In genomic region chr14:74962493-74962892, GRCh38 we compare ENCODE assay signal across 22 cellular contexts. TPM values are rescaled to one million over a fixed set of nuclear protein-coding genes. Genes with fewer than 3 reads are reported as not detected.
A peak's percentile ranks its signal among the peaks of the same experiment; 100 is the strongest.
DNase-seq lines count a peak whose midpoint lies in the region; ATAC-seq and TF ChIP-seq lines count a peak whose summit lies in the region.
"Had no signal": no experiment of that assay in that cellular context is flagged by ENCODE, and none has a peak within 500 bp of the region (broad histone marks: within the 10 kb centered on the region; RNA-seq: fewer than 3 reads in every experiment).

No MANE protein-coding gene starts in this region.

- H3K4me1 Mint-ChIP-seq in activated B cell treated with CpG ODN at 0.5 μM for 24 hours, result peaks cover 20% of the 10 kb centered on the region

- no peak for TF ChIP-seq CTCF in NB4 (IDR thresholded peaks at IDR 0.05; ENCODE audit: low read depth, low read length)
- no peak for TF ChIP-seq CTCF in activated B cell treated with CpG ODN at 0.5 μM for 24 hours (IDR thresholded peaks at IDR 0.05)
- no peak for TF ChIP-seq CTCF in neutrophil (IDR thresholded peaks at IDR 0.05)
- no peak for TF ChIP-seq CTCF in heart right ventricle (IDR thresholded peaks at IDR 0.05)

- peak overlapping the region; percentile 45 for H3K4me3 Mint-ChIP-seq in activated B cell treated with CpG ODN at 0.5 μM for 24 hours
- H3K4me3 Mint-ChIP-seq: natural killer cell treated with Interleukin-12 subunit alpha and Interleukin-12 subunit beta and Interleukin-15 and Interleukin-18, amount 100 ng/mL, for 72 hours; T-cell had no signal

- peak overlapping the region; percentile 68 for H3K27ac Mint-ChIP-seq in activated B cell treated with CpG ODN at 0.5 μM for 24 hours
- H3K27ac Mint-ChIP-seq: natural killer cell treated with Interleukin-12 subunit alpha and Interleukin-12 subunit beta and Interleukin-15 and Interleukin-18, amount 100 ng/mL, for 72 hours; T-cell had no signal

- TF ChIP-seq POLR2A in GM19099 (IDR thresholded peaks at IDR 0.05; ENCODE audit: extremely low read depth, insufficient read length, low read depth) (peak; percentile 35), NB4 (IDR thresholded peaks at IDR 0.05; ENCODE audit: extremely low read depth, insufficient read length) (no peak)

- DNase-seq in NB4 (ENCODE audit: low read depth) (peak; percentile 66), activated B cell treated with CpG ODN at 0.5 μM for 24 hours (no peak), superior temporal gyrus (ENCODE audit: extremely low spot score) (no peak), heart right ventricle (no peak)
- no peak for DNase-seq in stimulated activated CD4-positive, alpha-beta T cell treated with anti-CD3 and anti-CD28 coated beads, Interleukin-4, amount 100 ng/mL, for 24 hours
- DNase-seq: activated CD4-positive, CD25-positive, alpha-beta regulatory T cell treated with anti-CD3 and anti-CD28 coated beads, Interleukin-2, amount 50 U/mL, for 72 hours; activated effector memory CD4-positive, alpha-beta T cell treated with anti-CD3 and anti-CD28 coated beads, Interleukin-2, amount 50 U/mL, for 16 hours; amniotic stem cell; caudate nucleus; DMS53; NCI-H1105; NCI-H526; stimulated activated CD4-positive, alpha-beta T cell treated with anti-CD3 and anti-CD28 coated beads, Interleukin-12 subunit alpha, Interleukin-12 subunit beta, amount 100 ng/mL, for 4 hours; stimulated activated naive CD4-positive, alpha-beta T cell; trophoblast cell had no signal

- no peaks in the 10 kb centered on the region for H3K27me3 Mint-ChIP-seq in activated B cell treated with CpG ODN at 0.5 μM for 24 hours

- no peaks in the 10 kb centered on the region for H3K36me3 Mint-ChIP-seq in activated B cell treated with CpG ODN at 0.5 μM for 24 hours (ENCODE audit: low read depth)
- H3K36me3 Mint-ChIP-seq: natural killer cell treated with Interleukin-12 subunit alpha and Interleukin-12 subunit beta and Interleukin-15 and Interleukin-18, amount 100 ng/mL, for 72 hours; T-cell had no signal

- H3K27ac ChIP-seq in neutrophil (peak overlapping the region; percentile 77), heart right ventricle (no peak overlapping the region)

- intact Hi-C loops in activated B cell treated with CpG ODN at 0.5 μM for 24 hours (cut with micrococcal nuclease) (loop anchor here (2.0 to 5.0 kb wide), 2 partner anchors 16 to 40 kb away; partner anchors contain the start of gene EIF2B2), heart right ventricle (cut with DNase I) (no loop called here)

- no peaks in the 10 kb centered on the region for H3K9me3 Mint-ChIP-seq in activated B cell treated with CpG ODN at 0.5 μM for 24 hours
- H3K9me3 Mint-ChIP-seq: natural killer cell treated with Interleukin-12 subunit alpha and Interleukin-12 subunit beta and Interleukin-15 and Interleukin-18, amount 100 ng/mL, for 72 hours; T-cell had no signal

- CTCF ChIA-PET in activated B cell treated with CpG ODN at 0.5 μM for 24 hours (lab: Charles Lee), result interaction anchor here (0.9 to 1.7 kb wide), 3 partner anchors 18 to 126 kb away, joined by 4 to 8 read pairs (median 4); no protein-coding TSS in a partner anchor

- H3K4me1 ChIP-seq in neutrophil (ENCODE audit: control insufficient read depth in 1 of 2, insufficient read depth in 1 of 2, low read depth in 1 of 2, low read length in 1 of 2), result peaks cover 12 to 16% of the 10 kb centered on the region in 2 experiments
- peaks cover 0 to 31% (median 22%) of the 10 kb centered on the region in 9 donors for H3K4me1 ChIP-seq in heart right ventricle

- H3K4me3 ChIP-seq in NB4 (ENCODE audit: low read depth, low read length), result no peak overlapping the region
- H3K4me3 ChIP-seq in neutrophil (ENCODE audit: low read depth in 1 of 2, low read length in 1 of 2), result peak overlapping the region; percentile 7 to 8
- H3K4me3 ChIP-seq in heart right ventricle, result no peak overlapping the region

- H3K36me3 ChIP-seq in neutrophil (no peaks in the 10 kb centered on the region), heart right ventricle (no peaks in the 10 kb centered on the region)

- POLR2A ChIA-PET in activated B cell treated with CpG ODN at 0.5 μM for 24 hours (lab: Charles Lee), result interaction anchor here (0.7 to 1.4 kb wide), 4 partner anchors 23 to 51 kb away, joined by 3 to 7 read pairs (median 4); partner anchors contain the start of gene EIF2B2

- 85 to 87% methylated on average over 8 of the region's 8 CpGs for WGBS in heart right ventricle, 2 donors

- ATAC-seq in activated B cell treated with CpG ODN at 0.5 μM for 24 hours (ENCODE audit: low read depth), result peak; percentile 80
- ATAC-seq in heart right ventricle, result no peak
- no peak for ATAC-seq in SK-N-SH treated with all-trans-retinoic acid at 6 μM for 48 hours
- ATAC-seq: esophagus mucosa; natural killer cell treated with Interleukin-12 subunit alpha and Interleukin-12 subunit beta and Interleukin-15 and Interleukin-18, amount 100 ng/mL, for 72 hours; Panc1; T-cell had no signal

- no peaks in the 10 kb centered on the region for H3K9me3 ChIP-seq in neutrophil
- H3K9me3 ChIP-seq in heart right ventricle, result no peaks in the 10 kb centered on the region

- H3K27me3 ChIP-seq in neutrophil (peaks cover 4% of the 10 kb centered on the region), heart right ventricle (no peaks in the 10 kb centered on the region)

TF ChIP-seq in SK-N-SH treated with all-trans-retinoic acid at 6 μM for 48 hours, 23 proteins besides CTCF, POLR2A, EP300 and RAD21 (continues in another document):
- TF ChIP-seq CSDC2 (CRISPR knock-in tag; IDR thresholded peaks at IDR 0.05) (no peak), ZC3H10 (CRISPR knock-in tag; IDR thresholded peaks at IDR 0.05) (no peak), ZFP3 (CRISPR knock-in tag; IDR thresholded peaks at IDR 0.05) (no peak), ESRRG (CRISPR knock-in tag; IDR thresholded peaks at IDR 0.05) (no peak), TSHZ2 (CRISPR knock-in tag; IDR thresholded peaks at IDR 0.05) (no peak), ZNF70 (CRISPR knock-in tag; IDR thresholded peaks at IDR 0.05) (no peak), PPARA (CRISPR knock-in tag; IDR thresholded peaks at IDR 0.05; ENCODE audit: borderline replicate concordance) (no peak), ISL1 (CRISPR knock-in tag; IDR thresholded peaks at IDR 0.05) (no peak), CREB5 (CRISPR knock-in tag; IDR thresholded peaks at IDR 0.05; ENCODE audit: low read depth) (no peak), TCF4 (CRISPR knock-in tag; IDR thresholded peaks at IDR 0.05; ENCODE audit: borderline replicate concordance) (no peak), BACH2 (CRISPR knock-in tag; IDR thresholded peaks at IDR 0.05; ENCODE audit: borderline replicate concordance) (no peak), ZFP30 (CRISPR knock-in tag; IDR thresholded peaks at IDR 0.05) (no peak), TOX (CRISPR knock-in tag; IDR thresholded peaks at IDR 0.05; ENCODE audit: borderline replicate concordance) (no peak), RARB (CRISPR knock-in tag; IDR thresholded peaks at IDR 0.05) (no peak), SNAI2 (CRISPR knock-in tag; IDR thresholded peaks at IDR 0.05) (no peak)

RNA-seq across cellular contexts. Expression of gene PGF, which starts 7.1 kb away (rescaled TPM):
- total RNA-seq in activated B cell treated with CpG ODN at 0.5 μM for 24 hours, result not detected in 2 replicates
- total RNA-seq in heart right ventricle, result 10 to 100 TPM in 1 of 10 donors, 1 to 10 TPM in 9; 2.1 to 22.5 (median 6.1) TPM
- 10 to 100 TPM in 1 of 2 donors, 1 to 10 TPM in 1; 6.8 to 12.2 TPM for polyA plus RNA-seq in heart right ventricle
- total RNA-seq: natural killer cell treated with Interleukin-12 subunit alpha and Interleukin-12 subunit beta and Interleukin-15 and Interleukin-18, amount 100 ng/mL, for 72 hours had no signal

RNA-seq across cellular contexts. Expression of gene RPS6KL1, which starts 39.4 kb away (rescaled TPM):
- 5.2 and 7.0 TPM in 2 replicates for total RNA-seq in activated B cell treated with CpG ODN at 0.5 μM for 24 hours
- 10 to 100 TPM; 14.5 to 27.0 (median 21.9) TPM for total RNA-seq in heart right ventricle
- polyA plus RNA-seq in heart right ventricle, result 10 to 100 TPM; 10.3 to 27.1 TPM

RNA-seq across cellular contexts. Expression of gene EIF2B2, which starts 40.2 kb away (rescaled TPM):
- total RNA-seq in activated B cell treated with CpG ODN at 0.5 μM for 24 hours (36.6 and 37.2 TPM in 2 replicates), heart right ventricle (10 to 100 TPM; 25.9 to 44.5 (median 31.5) TPM)
- polyA plus RNA-seq in heart right ventricle, result 10 to 100 TPM; 14.3 to 60.4 TPM

Comparison
In these comparisons a context has a peak if more than half of its experiments do, and no peak if none do; other contexts are left out.
1. H3K4me3 ChIP-seq: peak in neutrophil (2 of 2); none in NB4 (single experiment) and heart right ventricle (0 of 10).